ENCODE assay signal across 8 cellular contexts in the genomic region with DNA sequence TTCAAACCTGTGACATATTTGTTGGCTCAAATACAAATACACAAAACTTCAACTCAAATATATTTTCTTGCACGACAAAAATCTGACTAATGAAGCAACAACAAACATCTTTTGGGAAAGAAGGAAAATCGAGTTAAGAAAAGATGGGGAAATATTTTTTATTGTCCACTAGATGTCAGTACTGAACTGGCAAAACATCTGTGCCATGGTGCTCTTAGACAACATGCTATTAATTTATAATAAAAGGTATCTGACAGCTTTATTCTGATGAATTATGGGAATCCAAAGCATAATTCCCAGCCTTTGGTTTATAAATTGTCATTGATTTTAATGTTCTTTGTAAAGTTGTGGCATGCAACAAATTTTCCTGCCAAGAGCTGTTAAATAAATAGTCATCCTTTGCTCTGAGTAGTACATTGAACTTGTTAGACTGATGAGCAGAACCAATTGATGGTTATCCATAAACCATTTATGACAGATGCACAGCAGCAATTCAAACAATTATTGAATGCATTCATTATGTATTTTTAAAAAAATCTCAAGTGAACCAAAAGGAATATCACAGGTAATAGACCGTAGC.
DNase-seq lines count a peak whose midpoint lies in the region; ATAC-seq, FAIRE-seq and TF ChIP-seq lines count a peak whose summit lies in the region.

No MANE protein-coding gene starts in this region.

- no peak for TF ChIP-seq POLR2A in GM12878 (IDR thresholded peaks at IDR 0.05; ENCODE audit: low read depth, low read length)

- in situ Hi-C loops in GM12878 (cut with MboI): no loop called here

- RAD21 ChIA-PET in GM12878 (lab: Charles Lee; ENCODE audit: unreplicated experiment): interaction anchor here (0.9 to 3.0 kb wide), 4 partner anchors 146 to 1922 kb away, joined by 3 to 12 read pairs (median 3); no protein-coding TSS in a partner anchor

- no TSS peak for BruUV-seq in GM12878 (replicated peaks; lab: Mats Ljungman, UMichigan)

- no peaks in the 10 kb centered on the region for H3K36me3 Mint-ChIP-seq in stimulated activated memory B cell treated with anti-CD40 and anti-IgM and Interleukin-4, amounts not matched to agents 10 μg/mL and 1 μg/mL and 100 μg/mL, for 72 hours

- FAIRE-seq in GM12878 (lab: Jason Lieb, UNC): peak; percentile 88

- H3K27me3 ChIP-seq in GM12878 (replicated peaks in 1 of 2; ENCODE audit: control insufficient read depth in 2 of 2, insufficient read depth in 2 of 2, low read length in 1 of 2): no peaks in the 10 kb centered on the region; a peak in 1 of 4 replicates
- no peaks in the 10 kb centered on the region for H3K27me3 ChIP-seq in liver (ENCODE audit: control insufficient read depth in 4 of 4, insufficient read depth in 4 of 4, low read length in 3 of 4)

- H3K36me3 ChIP-seq in GM12878 (ENCODE audit: control insufficient read depth in 2 of 2, insufficient read depth in 2 of 2, low read length in 1 of 2): no peaks in the 10 kb centered on the region
- H3K36me3 ChIP-seq in liver (ENCODE audit: control insufficient read depth in 4 of 4, insufficient read depth in 3 of 4, low read depth in 1 of 4, low read length in 3 of 4): no peaks in the 10 kb centered on the region

- SMC1A ChIA-PET in GM12878 (lab: Charles Lee; ENCODE audit: uncharacterized antibody, unreplicated experiment): interaction anchor here (0.6 to 1.5 kb wide), 9 partner anchors 9 to 172 kb away, joined by 3 to 4 read pairs (median 3); no protein-coding TSS in a partner anchor

- no peak overlapping the region for H2AFZ ChIP-seq in GM12878 (ENCODE audit: control insufficient read depth, low read depth, low read length)

- peak; percentile 21 for DNase-seq in NOMO-1 treated with DMSO at 0.1 percent for 48 hours (lab: John Stamatoyannopoulos, UW; ENCODE audit: unreplicated experiment)
- DNase-seq in NOMO-1 treated with dmso at 0.1 percent for 144 hours (lab: John Stamatoyannopoulos, UW; ENCODE audit: unreplicated experiment): no peak
- peak; percentile 8 for DNase-seq in NCI-H2081 treated with DMSO at 0.1 percent for 48 hours (lab: John Stamatoyannopoulos, UW)
- DNase-seq in GM12878 (ENCODE audit: low read depth, low spot score): no peak
- DNase-seq in activated gamma-delta T cell (lab: John Stamatoyannopoulos, UW): no peak

- no peaks in the 10 kb centered on the region for H3K4me1 Mint-ChIP-seq in stimulated activated memory B cell treated with anti-CD40 and anti-IgM and Interleukin-4, amounts not matched to agents 10 μg/mL and 1 μg/mL and 100 μg/mL, for 72 hours

- no peak for TF ChIP-seq EP300 in GM12878 (IDR thresholded peaks at IDR 0.05; ENCODE audit: borderline replicate concordance in 1 of 2, control insufficient read depth in 1 of 2, low read depth in 2 of 2, low read length in 2 of 2)

- peak; percentile 35 to 56 (median 45); a peak in 5 of 6 replicates for TF ChIP-seq CTCF in GM12878 (IDR thresholded peaks at IDR 0.05 in 2 of 3, conservative IDR thresholded peaks at IDR 0.05 in 1 of 3; ENCODE audit: control insufficient read depth in 2 of 3, extremely low read depth in 1 of 3, insufficient read depth in 1 of 3, low read depth in 3 of 3, low read length in 3 of 3)
- TF ChIP-seq CTCF in liver (IDR thresholded peaks at IDR 0.05; ENCODE audit: low read depth, low read length, missing input control): peak; percentile 59

- WGBS in GM12878 (ENCODE audit: insufficient coverage, insufficient replicate concordance, low lambda C conversion rate, missing lambda C conversion rate): 27% methylated on average over 3 of the region's 3 CpGs
- WGBS in liver: 31% methylated on average over 3 of the region's 3 CpGs

- no peaks in the 10 kb centered on the region for H3K79me2 ChIP-seq in GM12878 (ENCODE audit: control insufficient read depth, insufficient read depth, low read length)

- H3K4me3 ChIP-seq in GM12878 (no peak overlapping the region), liver (ENCODE audit: low read depth in 1 of 3, low read length in 3 of 3) (no peak overlapping the region)

- no peak overlapping the region for H3K27ac ChIP-seq in GM12878 (ENCODE audit: control insufficient read depth, insufficient read depth)
- H3K27ac ChIP-seq in liver (ENCODE audit: low read depth in 1 of 2, low read length in 2 of 2): no peak overlapping the region

- POLR2A ChIA-PET in GM12878 (lab: Charles Lee): no interaction called here

- no peak for ATAC-seq in GM12878
- no peak for ATAC-seq in HG02623 (IDR thresholded peaks at IDR 0.05; ENCODE audit: unreplicated experiment)
- no peak for ATAC-seq in stimulated activated memory B cell treated with anti-CD40 and anti-IgM and Interleukin-4, amounts not matched to agents 10 μg/mL and 1 μg/mL and 100 μg/mL, for 72 hours

- no peak overlapping the region for H3K27ac Mint-ChIP-seq in stimulated activated memory B cell treated with anti-CD40 and anti-IgM and Interleukin-4, amounts not matched to agents 10 μg/mL and 1 μg/mL and 100 μg/mL, for 72 hours

- H4K20me1 ChIP-seq in GM12878 (ENCODE audit: control insufficient read depth, insufficient read depth): no peaks in the 10 kb centered on the region

- TF ChIP-seq RAD21 in GM12878 (IDR thresholded peaks at IDR 0.05; ENCODE audit: insufficient read depth, low read depth, low read length) (peak; percentile 62), liver (IDR thresholded peaks at IDR 0.05) (peak; percentile 97)

- no peak overlapping the region for H3K4me3 Mint-ChIP-seq in stimulated activated memory B cell treated with anti-CD40 and anti-IgM and Interleukin-4, amounts not matched to agents 10 μg/mL and 1 μg/mL and 100 μg/mL, for 72 hours

- peaks cover 41% of the 10 kb centered on the region for H3K27me3 Mint-ChIP-seq in stimulated activated memory B cell treated with anti-CD40 and anti-IgM and Interleukin-4, amounts not matched to agents 10 μg/mL and 1 μg/mL and 100 μg/mL, for 72 hours

- CTCF ChIA-PET in GM12878 (lab: Yijun Ruan, JAX): interaction anchor here (0.8 to 3.8 kb wide), 20 partner anchors 8 to 1922 kb away, joined by 3 to 31 read pairs (median 3); no protein-coding TSS in a partner anchor

- H3K9me3 Mint-ChIP-seq in stimulated activated memory B cell treated with anti-CD40 and anti-IgM and Interleukin-4, amounts not matched to agents 10 μg/mL and 1 μg/mL and 100 μg/mL, for 72 hours: no peaks in the 10 kb centered on the region

- no peaks in the 10 kb centered on the region for H3K4me1 ChIP-seq in GM12878 (ENCODE audit: control insufficient read depth, insufficient read depth, low read length)
- H3K4me1 ChIP-seq in liver (ENCODE audit: control insufficient read depth in 4 of 4, insufficient read depth in 4 of 4, low read length in 3 of 4): no peaks in the 10 kb centered on the region

- H3K4me2 ChIP-seq in GM12878 (ENCODE audit: control insufficient read depth, insufficient read depth): no peak overlapping the region

- H3K9ac ChIP-seq in GM12878 (ENCODE audit: control insufficient read depth, insufficient read depth, low read length) (no peak overlapping the region), liver (ENCODE audit: low read depth in 1 of 2, low read length in 2 of 2) (no peak overlapping the region)

- intact Hi-C loops in GM12878 (cut with micrococcal nuclease; ENCODE audit: unreplicated experiment): loop anchor here (1.0 to 2.0 kb wide), 2 partner anchors 171 to 199 kb away; no protein-coding TSS in a partner anchor

- H3K9me3 ChIP-seq in GM12878 (replicated peaks; ENCODE audit: control insufficient read depth, insufficient read depth, low read length) (no peaks in the 10 kb centered on the region), liver (ENCODE audit: control insufficient read depth in 4 of 4, low read length in 3 of 4) (no peaks in the 10 kb centered on the region)

TF ChIP-seq in GM12878, 131 proteins besides CTCF, POLR2A, EP300 and RAD21:
- TF ChIP-seq SMC3 (IDR thresholded peaks at IDR 0.05; ENCODE audit: borderline replicate concordance, low read length) (peak; percentile 47), MTA3 (IDR thresholded peaks at IDR 0.05; ENCODE audit: borderline replicate concordance, low read length) (no peak)

TF ChIP-seq in liver, 16 proteins besides CTCF, POLR2A, EP300 and RAD21 (continues in another document):
- no peak for TF ChIP-seq FOXA1 (IDR thresholded peaks at IDR 0.05)
- no peak for TF ChIP-seq FOXA2 (IDR thresholded peaks at IDR 0.05)
- TF ChIP-seq, protein P1, sequence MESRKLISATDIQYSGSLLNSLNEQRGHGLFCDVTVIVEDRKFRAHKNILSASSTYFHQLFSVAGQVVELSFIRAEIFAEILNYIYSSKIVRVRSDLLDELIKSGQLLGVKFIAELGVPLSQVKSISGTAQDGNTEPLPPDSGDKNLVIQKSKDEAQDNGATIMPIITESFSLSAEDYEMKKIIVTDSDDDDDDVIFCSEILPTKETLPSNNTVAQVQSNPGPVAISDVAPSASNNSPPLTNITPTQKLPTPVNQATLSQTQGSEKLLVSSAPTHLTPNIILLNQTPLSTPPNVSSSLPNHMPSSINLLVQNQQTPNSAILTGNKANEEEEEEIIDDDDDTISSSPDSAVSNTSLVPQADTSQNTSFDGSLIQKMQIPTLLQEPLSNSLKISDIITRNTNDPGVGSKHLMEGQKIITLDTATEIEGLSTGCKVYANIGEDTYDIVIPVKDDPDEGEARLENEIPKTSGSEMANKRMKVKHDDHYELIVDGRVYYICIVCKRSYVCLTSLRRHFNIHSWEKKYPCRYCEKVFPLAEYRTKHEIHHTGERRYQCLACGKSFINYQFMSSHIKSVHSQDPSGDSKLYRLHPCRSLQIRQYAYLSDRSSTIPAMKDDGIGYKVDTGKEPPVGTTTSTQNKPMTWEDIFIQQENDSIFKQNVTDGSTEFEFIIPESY (IDR thresholded peaks at IDR 0.05): no peak
- no peak for TF ChIP-seq TAF1 (conservative IDR thresholded peaks at IDR 0.05)
- TF ChIP-seq ATF3 (IDR thresholded peaks at IDR 0.05): no peak
- TF ChIP-seq SP1 (IDR thresholded peaks at IDR 0.05): no peak

Comparison
In these comparisons a context has a peak if more than half of its experiments do, and no peak if none do; other contexts are left out.
1. DNase-seq: peak in NOMO-1 treated with DMSO at 0.1 percent for 48 hours (single experiment) and NCI-H2081 treated with DMSO at 0.1 percent for 48 hours (single experiment); none in NOMO-1 treated with dmso at 0.1 percent for 144 hours (single experiment), GM12878 (single experiment) and activated gamma-delta T cell (single experiment).